19 cellular contexts compared by ENCODE assay signal in the genomic region with DNA sequence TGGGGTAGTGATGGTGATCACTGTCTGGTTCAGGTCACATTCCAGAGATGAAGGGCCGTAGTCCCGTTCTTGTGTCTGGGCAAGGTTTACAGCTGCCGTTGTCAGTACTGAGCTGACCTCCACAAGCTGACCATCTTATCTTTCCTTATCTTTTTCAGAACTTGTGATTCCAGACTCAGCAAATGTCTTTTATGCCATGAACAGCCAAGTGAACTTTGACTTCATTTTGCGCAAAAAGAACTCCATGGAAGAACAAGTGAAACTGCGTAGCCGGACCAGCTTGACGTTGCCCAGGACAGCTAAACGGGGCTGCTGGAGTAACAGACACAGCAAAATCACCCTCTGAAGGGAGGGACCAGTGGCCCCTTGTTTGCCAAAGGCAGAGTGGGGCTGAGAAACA.
DNase-seq lines count a peak whose midpoint lies in the region; ATAC-seq, FAIRE-seq and TF ChIP-seq lines count a peak whose summit lies in the region.
"Had no signal": no experiment of that assay in that cellular context is flagged by ENCODE, and none has a peak within 500 bp of the region (broad histone marks: within the 10 kb centered on the region; RNA-seq: fewer than 3 reads in every experiment).

No MANE protein-coding gene starts in this region.

- no peak overlapping the region for H3K4me3 ChIP-seq in SK-N-MC
- H3K4me3 ChIP-seq in dorsolateral prefrontal cortex = no peak overlapping the region
- H3K4me3 ChIP-seq in mesodermal cell (ENCODE audit: extremely low read depth, insufficient read depth, low read length, poor library complexity, severe bottlenecking) = no peak overlapping the region
- no peak overlapping the region for H3K4me3 ChIP-seq in thyroid gland (replicated peaks in 1 of 3)
- H3K4me3 ChIP-seq: BLaER1 treated with 17β-estradiol and CSF1 and Interleukin-3, amounts not matched to agents 10 nM and 100 nM had no signal

- no peak for TF ChIP-seq POLR2A in GM12892 (IDR thresholded peaks at IDR 0.05; ENCODE audit: low read depth, low read length)
- no peak for TF ChIP-seq POLR2A in thyroid gland (IDR thresholded peaks at IDR 0.05)

- no peak for DNase-seq in SK-N-MC (ENCODE audit: low read depth, low spot score)
- DNase-seq in dorsolateral prefrontal cortex = no peak
- DNase-seq in GM12892 (ENCODE audit: insufficient read length) = no peak
- no peak for DNase-seq in thyroid gland
- DNase-seq: CD8-positive, alpha-beta T cell; DMS 273 treated with DMSO at 0.1 percent for 48 hours; DMS53; DND-41; EL; H9 had no signal

- TF ChIP-seq CTCF in dorsolateral prefrontal cortex (IDR thresholded peaks at IDR 0.05 in 54 of 56, conservative IDR thresholded peaks at IDR 0.05 in 2 of 56; ENCODE audit: low read depth in 1 of 56, partially characterized antibody in 56 of 56) (no peak), thyroid gland (IDR thresholded peaks at IDR 0.05) (no peak)

- H3K27me3 ChIP-seq in dorsolateral prefrontal cortex = no peaks in the 10 kb centered on the region
- no peaks in the 10 kb centered on the region for H3K27me3 ChIP-seq in thyroid gland
- H3K27me3 ChIP-seq: BLaER1 treated with 17β-estradiol and CSF1 and Interleukin-3, amounts not matched to agents 10 nM and 100 nM had no signal

- FAIRE-seq in GM12892 (lab: Jason Lieb, UNC) = no peak
- FAIRE-seq: G401.6, GM12891, GM18507, H1, HepG2 had no signal

- H3K9ac ChIP-seq in SK-N-MC (ENCODE audit: insufficient read length) = no peak overlapping the region
- H3K9ac ChIP-seq: BLaER1 treated with 17β-estradiol and CSF1 and Interleukin-3, amounts not matched to agents 10 nM and 100 nM had no signal

- 0 out of 2 replicates have a peak overlapping the region, but pooled peaks have one; percentile 19 for H3K27ac ChIP-seq in SK-N-MC
- peak overlapping the region in 41 of 59 donors; percentile 3 to 100 (median 64) for H3K27ac ChIP-seq in dorsolateral prefrontal cortex
- peak overlapping the region; percentile 33 for H3K27ac ChIP-seq in mesodermal cell (ENCODE audit: low read depth, low read length, severe bottlenecking)
- H3K27ac ChIP-seq in thyroid gland = no peak overlapping the region
- H3K27ac ChIP-seq: BLaER1 treated with 17β-estradiol and CSF1 and Interleukin-3, amounts not matched to agents 10 nM and 100 nM had no signal

- intact Hi-C loops in dorsolateral prefrontal cortex (cut with DNase I) = loop anchor here in 1 of 2 donors (5.0 kb wide), 1 partner anchor 454 kb away; a partner anchor contains a TSS
- intact Hi-C loops in thyroid gland (cut with DNase I) = no loop called here

- H3K9me3 ChIP-seq in SK-N-MC (ENCODE audit: low read depth, low read length) = no peaks in the 10 kb centered on the region
- H3K9me3 ChIP-seq in mesodermal cell (ENCODE audit: control insufficient read depth, low read length) = no peaks in the 10 kb centered on the region
- no peaks in the 10 kb centered on the region for H3K9me3 ChIP-seq in thyroid gland
- H3K9me3 ChIP-seq: BLaER1 treated with 17β-estradiol and CSF1 and Interleukin-3, amounts not matched to agents 10 nM and 100 nM had no signal

- peaks cover 55% of the 10 kb centered on the region for H3K36me3 ChIP-seq in SK-N-MC (ENCODE audit: insufficient read depth, low read length)
- H3K36me3 ChIP-seq in mesodermal cell (ENCODE audit: control insufficient read depth, insufficient read depth, low read length) = peaks cover 75% of the 10 kb centered on the region
- no peaks in the 10 kb centered on the region for H3K36me3 ChIP-seq in thyroid gland

- 86 to 88% methylated on average over 8 of the region's 8 CpGs for WGBS in mesodermal cell (ENCODE audit: insufficient coverage in 2 of 2), 2 experiments
- 85 to 88% methylated on average over 8 of the region's 8 CpGs for WGBS in thyroid gland, 2 donors

- H3K4me1 ChIP-seq in mesodermal cell (ENCODE audit: control insufficient read depth, insufficient read depth, low read length, poor library complexity, severe bottlenecking) = no peaks in the 10 kb centered on the region
- H3K4me1 ChIP-seq in thyroid gland = no peaks in the 10 kb centered on the region

- no peak for ATAC-seq in GM21529 (IDR thresholded peaks at IDR 0.05; ENCODE audit: unreplicated experiment)
- no peak for ATAC-seq in GM21447 (IDR thresholded peaks at IDR 0.05; ENCODE audit: unreplicated experiment)
- ATAC-seq: CD8-positive, alpha-beta T cell; HepG2 had no signal

Comparison
In these comparisons a context has a peak if more than half of its experiments do, and no peak if none do; other contexts are left out.
1. H3K27ac ChIP-seq: peak in SK-N-MC (single experiment), dorsolateral prefrontal cortex (41 of 59) and mesodermal cell (single experiment); none in thyroid gland (0 of 3).